ENCODE assay signal across 16 cellular contexts in genomic region chr2:240293126-240293864, GRCh38.
DNase-seq lines count a peak whose midpoint lies in the region; ATAC-seq and TF ChIP-seq lines count a peak whose summit lies in the region.
"Had no signal": no experiment of that assay in that cellular context is flagged by ENCODE, and none has a peak within 500 bp of the region (broad histone marks: within the 10 kb centered on the region; RNA-seq: fewer than 3 reads in every experiment).

No MANE protein-coding gene starts in this region.

- TF ChIP-seq CTCF in H9 (conservative IDR thresholded peaks at IDR 0.05) (no peak), coronary artery (IDR thresholded peaks at IDR 0.05) (no peak), parathyroid adenoma (IDR thresholded peaks at IDR 0.05) (no peak), HFFc6 (IDR thresholded peaks at IDR 0.05) (no peak)

- peak overlapping the region; percentile 23 for H3K18ac ChIP-seq in H9 (ENCODE audit: insufficient read length, low read depth, low read length)

- no peak overlapping the region for H3K9ac ChIP-seq in H9 (ENCODE audit: extremely low read depth, insufficient read length, low read length)
- H3K9ac ChIP-seq in parathyroid adenoma, result no peak overlapping the region

- H3K36me3 Mint-ChIP-seq in H9 (ENCODE audit: insufficient read depth in 1 of 3, low read depth in 3 of 3) (no peaks in the 10 kb centered on the region; a peak in 1 of 7 replicates), HFFc6 (ENCODE audit: low read depth) (no peaks in the 10 kb centered on the region)
- H3K36me3 Mint-ChIP-seq: CD4-positive, CD25-positive, alpha-beta regulatory T cell had no signal

- no peak overlapping the region for H3K4me2 ChIP-seq in H9 (ENCODE audit: insufficient read depth, insufficient read length, low read length)
- no peak overlapping the region for H3K4me2 ChIP-seq in parathyroid adenoma (ENCODE audit: low read length)
- H3K4me2 ChIP-seq: GM23338 had no signal

- H3K9me3 ChIP-seq in H9 (ENCODE audit: control insufficient read depth, low read depth, low read length) (no peaks in the 10 kb centered on the region), parathyroid adenoma (ENCODE audit: control insufficient read depth, low read length) (no peaks in the 10 kb centered on the region)

- peaks cover 29 to 50% of the 10 kb centered on the region in 2 experiments for H3K4me1 Mint-ChIP-seq in H9
- no peaks in the 10 kb centered on the region for H3K4me1 Mint-ChIP-seq in HFFc6 (ENCODE audit: low read depth)
- H3K4me1 Mint-ChIP-seq: CD4-positive, CD25-positive, alpha-beta regulatory T cell had no signal

- H3K27ac ChIP-seq in H9 (ENCODE audit: insufficient read length, low read depth, low read length) (no peak overlapping the region), coronary artery (no peak overlapping the region), parathyroid adenoma (no peak overlapping the region)
- H3K27ac ChIP-seq: RWPE1 had no signal

- no peak overlapping the region for H2BK5ac ChIP-seq in H9 (ENCODE audit: insufficient read length, low read length)

- no peak overlapping the region for H3K4ac ChIP-seq in H9 (ENCODE audit: low read depth, low read length)

- no peak overlapping the region for H3K14ac ChIP-seq in H9 (ENCODE audit: insufficient read depth, low read length)

- ATAC-seq in left ventricle myocardium superior, result peak; percentile 32

- no peak overlapping the region for H3K23ac ChIP-seq in H9 (ENCODE audit: insufficient read length, low read depth, low read length)

- peak; percentile 17 for DNase-seq in H9
- peak; percentile 72 for DNase-seq in coronary artery (ENCODE audit: low spot score)
- no peak for DNase-seq in left ventricle myocardium superior
- no peak for DNase-seq in HFFc6
- no peak for DNase-seq in HT-29 (ENCODE audit: low spot score)
- DNase-seq in DMS79 (lab: John Stamatoyannopoulos, UW), result no peak
- no peak for DNase-seq in activated CD4-positive, alpha-beta T cell treated with anti-CD3 and anti-CD28 coated beads, Interleukin-2, amount 50 U/mL, for 1 hour
- DNase-seq: AML-193; CD4-positive, CD25-positive, alpha-beta regulatory T cell; DMS53; NCI-H2081 treated with DMSO at 0.1 percent for 48 hours; NCI-H2227 treated with DMSO at 0.1 percent for 48 hours; NK-92 treated with Interleukin-12 subunit alpha and Interleukin-12 subunit beta, amount 100 ng/mL, for 24 hours had no signal

- H3K4me3 ChIP-seq in coronary artery, result no peak overlapping the region
- no peak overlapping the region for H3K4me3 ChIP-seq in parathyroid adenoma (ENCODE audit: low read depth, low read length)
- H3K4me3 ChIP-seq: GM23338 had no signal

- no peak overlapping the region for H4K91ac ChIP-seq in H9 (ENCODE audit: insufficient read length, low read depth, low read length)

- no peaks in the 10 kb centered on the region for H3K79me1 ChIP-seq in H9 (ENCODE audit: insufficient read depth, low read depth, low read length, poor library complexity, severe bottlenecking)

- no peak overlapping the region for H4K5ac ChIP-seq in H9 (ENCODE audit: insufficient read length, low read depth, low read length)

- H3K36me3 ChIP-seq in parathyroid adenoma (ENCODE audit: control insufficient read depth, insufficient read depth, low read length), result no peaks in the 10 kb centered on the region

- H3K4me1 ChIP-seq in H9 (ENCODE audit: insufficient read depth, low read length) (no peaks in the 10 kb centered on the region; the same call in 1 of the 2 replicates), parathyroid adenoma (peaks cover 12% of the 10 kb centered on the region)

- no peaks in the 10 kb centered on the region for H4K20me1 ChIP-seq in H9 (ENCODE audit: control insufficient read depth, insufficient read depth, insufficient read length)

- H3K27ac Mint-ChIP-seq in H9 (no peak overlapping the region), HFFc6 (no peak overlapping the region)
- H3K27ac Mint-ChIP-seq: CD4-positive, CD25-positive, alpha-beta regulatory T cell had no signal

- H3K4me3 Mint-ChIP-seq in H9, result no peak overlapping the region
- no peak overlapping the region for H3K4me3 Mint-ChIP-seq in HFFc6
- H3K4me3 Mint-ChIP-seq: CD4-positive, CD25-positive, alpha-beta regulatory T cell; GM23338 had no signal

- no peaks in the 10 kb centered on the region for H3K79me2 ChIP-seq in H9 (ENCODE audit: insufficient read depth, low read length)
- no peaks in the 10 kb centered on the region for H3K79me2 ChIP-seq in parathyroid adenoma

- no peak overlapping the region for H2BK12ac ChIP-seq in H9 (ENCODE audit: insufficient read length, low read depth, low read length)

- H4K8ac ChIP-seq in H9 (replicated peaks; ENCODE audit: insufficient read length, low read depth, low read length), result no peak overlapping the region

- no peak overlapping the region for H2BK20ac ChIP-seq in H9 (ENCODE audit: low read depth, low read length, poor library complexity, severe bottlenecking)

- intact Hi-C loops in left ventricle myocardium superior (cut with micrococcal nuclease), result no loop called here

- H2AK5ac ChIP-seq in H9 (ENCODE audit: insufficient read length, low read length), result no peak overlapping the region

- H3T11ph ChIP-seq in H9 (ENCODE audit: low read length), result no peak overlapping the region

- WGBS in H9 (ENCODE audit: extremely low coverage, insufficient read length, low lambda C conversion rate), result no CpG with 5 or more reads among the region's 13 CpGs

- H2BK15ac ChIP-seq in H9 (ENCODE audit: low read depth, low read length), result no peak overlapping the region

- H2AFZ ChIP-seq in H9 (ENCODE audit: low read length) (no peak overlapping the region), parathyroid adenoma (peak overlapping the region; percentile 86)

- peaks cover 2% of the 10 kb centered on the region for H3K27me3 Mint-ChIP-seq in H9 (ENCODE audit: low read depth)
- H3K27me3 Mint-ChIP-seq in HFFc6 (ENCODE audit: insufficient read depth), result peaks cover 11% of the 10 kb centered on the region
- H3K27me3 Mint-ChIP-seq: CD4-positive, CD25-positive, alpha-beta regulatory T cell had no signal

- no peak overlapping the region for H2BK120ac ChIP-seq in H9 (ENCODE audit: low read depth, low read length, poor library complexity, severe bottlenecking)

- no peaks in the 10 kb centered on the region for H3K9me3 Mint-ChIP-seq in H9
- H3K9me3 Mint-ChIP-seq in HFFc6, result no peaks in the 10 kb centered on the region
- H3K9me3 Mint-ChIP-seq: CD4-positive, CD25-positive, alpha-beta regulatory T cell; GM23338 had no signal

- H3K27me3 ChIP-seq in H9 (ENCODE audit: insufficient read depth, low read length), result no peaks in the 10 kb centered on the region
- no peaks in the 10 kb centered on the region for H3K27me3 ChIP-seq in parathyroid adenoma (ENCODE audit: control insufficient read depth, insufficient read depth, low read length)

- H3K23me2 ChIP-seq in H9 (ENCODE audit: insufficient read length, low read depth, low read length, poor library complexity, severe bottlenecking), result no peaks in the 10 kb centered on the region

- H3K56ac ChIP-seq in H9 (ENCODE audit: insufficient read length, low read depth, low read length), result no peak overlapping the region

Comparison
In these comparisons a context has a peak if more than half of its experiments do, and no peak if none do; other contexts are left out.
1. DNase-seq: peak in H9 (single experiment) and coronary artery (single experiment); none in left ventricle myocardium superior (single experiment), HFFc6 (single experiment), HT-29 (single experiment), DMS79 (single experiment) and activated CD4-positive, alpha-beta T cell treated with anti-CD3 and anti-CD28 coated beads, Interleukin-2, amount 50 U/mL, for 1 hour (single experiment).